20 cellular contexts compared by ENCODE assay signal in the genomic region with DNA sequence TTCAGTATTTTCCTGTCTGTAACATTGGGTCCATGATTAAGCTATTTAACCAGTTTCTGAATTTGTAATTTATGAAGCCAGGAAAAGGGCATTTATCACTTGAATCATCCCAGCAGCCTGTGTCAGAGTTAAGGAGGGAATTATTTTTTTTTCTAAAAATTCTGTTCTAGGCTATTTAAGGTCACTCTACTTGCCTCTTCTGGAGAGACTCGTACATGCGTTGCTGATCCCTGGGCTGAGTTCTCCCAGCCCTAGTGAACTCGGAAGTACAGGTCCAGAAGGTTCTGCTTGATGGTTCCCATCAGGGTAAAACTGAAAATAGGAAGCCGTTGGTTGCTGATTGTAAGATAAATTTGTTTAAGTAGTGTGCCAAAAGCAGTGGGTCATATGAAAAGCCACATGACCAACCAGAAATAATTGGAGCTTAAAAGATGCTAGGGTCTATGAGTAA.
DNase-seq lines count a peak whose midpoint lies in the region; ATAC-seq and TF ChIP-seq lines count a peak whose summit lies in the region.
"Had no signal": no experiment of that assay in that cellular context is flagged by ENCODE, and none has a peak within 500 bp of the region (broad histone marks: within the 10 kb centered on the region; RNA-seq: fewer than 3 reads in every experiment).

No MANE protein-coding gene starts in this region.

- DNase-seq in Right ventricle myocardium superior (no peak), right atrium auricular region (ENCODE audit: low spot score) (no peak), adrenal gland (peak in 6 of 7 donors; percentile 25 to 68 (median 46)), left lobe of liver (ENCODE audit: low spot score) (no peak), transverse colon (no peak), MM.1S (no peak), GDM1 (lab: John Stamatoyannopoulos, UW) (no peak)
- DNase-seq: 8988T; activated CD4-positive, alpha-beta T cell treated with anti-CD3 and anti-CD28 coated beads, Interleukin-2, amount 10 ng/mL, durations not matched to agents 7 days and 5 days; activated naive CD8-positive, alpha-beta T cell treated with anti-CD3 and anti-CD28 coated beads, Interleukin-2, amount 10 ng/mL, durations not matched to agents 7 days and 5 days; gastrocnemius medialis; KBM-7; left lung; NCI-H1092 treated with DMSO at 0.1 percent for 48 hours; NCI-H2081; NCI-H446 treated with DMSO at 0.1 percent for 48 hours; stimulated activated naive B cell treated with anti-CD40 and anti-IgM and Interleukin-4, amounts not matched to agents 10 μg/mL and 1 μg/mL and 100 μg/mL, for 72 hours had no signal

- no peaks in the 10 kb centered on the region for H3F3A ChIP-seq in MM.1S (ENCODE audit: insufficient read depth, low read length)

- H3K4me2 ChIP-seq in MM.1S (ENCODE audit: low read depth, low read length), result no peak overlapping the region

- no peak overlapping the region for H3K4me3 ChIP-seq in right atrium auricular region
- no peak overlapping the region for H3K4me3 ChIP-seq in adrenal gland
- no peak overlapping the region for H3K4me3 ChIP-seq in transverse colon
- no peak overlapping the region for H3K4me3 ChIP-seq in MM.1S (ENCODE audit: low read length)
- H3K4me3 ChIP-seq: BLaER1 treated with 17β-estradiol and CSF1 and Interleukin-3, amounts not matched to agents 10 nM and 100 nM; cardiac muscle cell; gastrocnemius medialis; left lung had no signal

- H3K9me2 ChIP-seq in MM.1S (replicated peaks; ENCODE audit: insufficient read depth, low read length), result no peaks in the 10 kb centered on the region

- in situ Hi-C loops in transverse colon (cut with MboI; ENCODE audit: low pct_ligation_motif_present in 1 of 4, low pct_unique_long_range_greater_than_20kb in 1 of 4, low sequenced_read_pairs in 3 of 4), result no loop called here

- ATAC-seq in Right ventricle myocardium superior (ENCODE audit: poor library complexity) (peak; percentile 34), left lobe of liver (peak; percentile 52), HG03457 (IDR thresholded peaks at IDR 0.05; ENCODE audit: unreplicated experiment) (no peak)
- ATAC-seq: left lung; stimulated activated naive B cell treated with anti-CD40 and anti-IgM and Interleukin-4, amounts not matched to agents 10 μg/mL and 1 μg/mL and 100 μg/mL, for 72 hours had no signal

- H3K36me3 ChIP-seq in right atrium auricular region, result no peaks in the 10 kb centered on the region
- H3K36me3 ChIP-seq in adrenal gland (replicated peaks in 1 of 2), result no peaks in the 10 kb centered on the region
- H3K36me3 ChIP-seq in transverse colon, result no peaks in the 10 kb centered on the region
- H3K36me3 ChIP-seq in MM.1S (replicated peaks; ENCODE audit: insufficient read depth, low read length), result no peaks in the 10 kb centered on the region
- H3K36me3 ChIP-seq: BLaER1 treated with 17β-estradiol and CSF1 and Interleukin-3, amounts not matched to agents 10 nM and 100 nM; cardiac muscle cell; gastrocnemius medialis; left lung had no signal

- TF ChIP-seq POLR2A in adrenal gland (IDR thresholded peaks at IDR 0.05), result no peak
- TF ChIP-seq POLR2A in transverse colon (IDR thresholded peaks at IDR 0.05), result no peak

- no peak overlapping the region for H2AFZ ChIP-seq in MM.1S (ENCODE audit: low read length)

- H3K9ac ChIP-seq in MM.1S (ENCODE audit: low read length), result no peak overlapping the region
- H3K9ac ChIP-seq: BLaER1 treated with 17β-estradiol and CSF1 and Interleukin-3, amounts not matched to agents 10 nM and 100 nM had no signal

- WGBS in adrenal gland, 4 donors, result 9 to 17% (median 12%) methylated on average over 4 of the region's 4 CpGs
- 60 to 66% methylated on average over 1 to 4 of the region's 4 CpGs for WGBS in transverse colon (ENCODE audit: low coverage in 1 of 2), 2 donors

- H3K27ac ChIP-seq in right atrium auricular region (peak overlapping the region in 1 of 2 donors; percentile 15), adrenal gland (peak overlapping the region in 3 of 5 donors; percentile 31 to 77 (median 63)), transverse colon (peak overlapping the region in 3 of 4 donors; percentile 15 to 31 (median 25)), MM.1S (ENCODE audit: low read length) (no peak overlapping the region)
- H3K27ac ChIP-seq: cardiac muscle cell, gastrocnemius medialis, left lung had no signal

- H3K79me2 ChIP-seq in MM.1S (ENCODE audit: low read length), result no peaks in the 10 kb centered on the region

- H3K4me1 ChIP-seq in right atrium auricular region (peaks cover 0 to 4% of the 10 kb centered on the region in 2 donors), adrenal gland (replicated peaks in 1 of 2) (peaks cover 16 to 29% of the 10 kb centered on the region in 2 donors), transverse colon (peaks cover 0 to 5% (median 0%) of the 10 kb centered on the region in 4 donors), MM.1S (ENCODE audit: low read length) (no peaks in the 10 kb centered on the region)
- H3K4me1 ChIP-seq: gastrocnemius medialis had no signal

- intact Hi-C loops in Right ventricle myocardium superior (cut with DNase I) (no loop called here), adrenal gland (cut with DNase I) (no loop called here), transverse colon (cut with DNase I; ENCODE audit: low total_unique reads) (no loop called here)

- H3K27me3 ChIP-seq in right atrium auricular region (no peaks in the 10 kb centered on the region), adrenal gland (no peaks in the 10 kb centered on the region), transverse colon (no peaks in the 10 kb centered on the region), MM.1S (replicated peaks; ENCODE audit: insufficient read depth, low read length) (no peaks in the 10 kb centered on the region)
- H3K27me3 ChIP-seq: BLaER1 treated with 17β-estradiol and CSF1 and Interleukin-3, amounts not matched to agents 10 nM and 100 nM; cardiac muscle cell; gastrocnemius medialis; left lung had no signal

- H3K9me3 ChIP-seq in right atrium auricular region (no peaks in the 10 kb centered on the region), adrenal gland (replicated peaks in 1 of 3) (no peaks in the 10 kb centered on the region), transverse colon (no peaks in the 10 kb centered on the region), MM.1S (replicated peaks; ENCODE audit: insufficient read depth, low read length) (no peaks in the 10 kb centered on the region)
- H3K9me3 ChIP-seq: BLaER1 treated with 17β-estradiol and CSF1 and Interleukin-3, amounts not matched to agents 10 nM and 100 nM; gastrocnemius medialis; left lung had no signal

- no peak for TF ChIP-seq EP300 in transverse colon (IDR thresholded peaks at IDR 0.05; ENCODE audit: low read depth)

- no peaks in the 10 kb centered on the region for H4K20me1 ChIP-seq in MM.1S (ENCODE audit: insufficient read depth, low read length)
- H4K20me1 ChIP-seq: BLaER1 treated with 17β-estradiol and CSF1 and Interleukin-3, amounts not matched to agents 10 nM and 100 nM had no signal

- no peak for TF ChIP-seq CTCF in right atrium auricular region (IDR thresholded peaks at IDR 0.05)
- TF ChIP-seq CTCF in adrenal gland (IDR thresholded peaks at IDR 0.05), result no peak
- TF ChIP-seq CTCF in transverse colon (IDR thresholded peaks at IDR 0.05), result no peak
- TF ChIP-seq CTCF in MM.1S (IDR thresholded peaks at IDR 0.05; ENCODE audit: low read length), result no peak

Comparison
In these comparisons a context has a peak if more than half of its experiments do, and no peak if none do; other contexts are left out.
1. DNase-seq: peak in adrenal gland (6 of 7); none in Right ventricle myocardium superior (single experiment), right atrium auricular region (single experiment), left lobe of liver (single experiment), transverse colon (single experiment), MM.1S (single experiment) and GDM1 (single experiment).